9 cellular contexts compared by ENCODE assay signal in the genomic region with DNA sequence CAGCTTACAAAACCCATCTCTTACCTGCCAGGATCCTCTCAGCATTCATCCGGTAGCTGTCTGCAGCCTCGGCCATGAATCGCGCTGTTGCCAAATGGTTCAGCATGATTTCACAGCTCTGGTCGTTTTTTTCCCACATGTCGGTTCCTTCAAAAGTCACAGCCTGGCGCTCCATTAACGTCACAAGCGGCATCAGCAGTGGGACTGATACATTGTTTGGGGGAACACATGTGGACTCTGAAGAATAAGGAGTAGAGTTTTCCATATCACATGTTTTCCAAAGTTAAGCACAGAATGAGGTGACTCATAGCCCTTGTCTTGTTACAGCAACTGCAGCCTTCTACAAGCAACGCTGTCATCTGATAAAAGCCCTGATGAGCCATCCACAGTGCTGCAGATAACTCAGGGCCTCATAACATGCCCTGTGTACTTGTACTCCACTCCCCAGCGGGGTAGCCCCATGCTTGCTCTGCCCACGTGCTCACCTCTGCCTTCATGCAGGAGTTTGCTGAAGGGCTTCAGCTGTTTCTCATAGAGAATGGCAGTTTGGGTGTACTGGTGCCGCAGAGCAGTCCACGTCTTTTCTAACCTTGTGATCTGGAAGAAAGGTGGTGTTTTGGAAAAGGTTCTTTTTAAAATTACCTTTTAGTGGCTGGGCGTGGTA.
DNase-seq lines count a peak whose midpoint lies in the region; ATAC-seq, FAIRE-seq and TF ChIP-seq lines count a peak whose summit lies in the region.
"Had no signal": no experiment of that assay in that cellular context is flagged by ENCODE, and none has a peak within 500 bp of the region (broad histone marks: within the 10 kb centered on the region; RNA-seq: fewer than 3 reads in every experiment).

No MANE protein-coding gene starts in this region.

- DNase-seq in HT1080 (ENCODE audit: low read depth) (peak; percentile 72), K562 (ENCODE audit: extremely low read depth in 1 of 4, low spot score in 3 of 4) (peak; percentile 80 to 95 (median 85)), hepatocyte (ENCODE audit: low spot score) (peak; percentile 90), DMS53 (lab: John Stamatoyannopoulos, UW) (no peak), NCI-H1694 (lab: John Stamatoyannopoulos, UW) (no peak)
- DNase-seq in CD4-positive, alpha-beta memory T cell: no peak

- H3K27me3 ChIP-seq in K562 (ENCODE audit: control insufficient read depth in 2 of 2, insufficient read depth in 2 of 2, low read length in 2 of 2): no peaks in the 10 kb centered on the region
- no peaks in the 10 kb centered on the region for H3K27me3 ChIP-seq in hepatocyte
- no peaks in the 10 kb centered on the region for H3K27me3 ChIP-seq in subcutaneous abdominal adipose tissue (ENCODE audit: control insufficient read depth in 5 of 5, insufficient read depth in 4 of 5, low read length in 5 of 5)
- H3K27me3 ChIP-seq in CD4-positive, alpha-beta memory T cell (ENCODE audit: insufficient read depth, low read length): no peaks in the 10 kb centered on the region

- 5% methylated on average over 15 of the region's 15 CpGs for WGBS in K562 (ENCODE audit: insufficient coverage, low coverage, missing lambda C conversion rate)
- 70% methylated on average over 15 of the region's 15 CpGs for WGBS in hepatocyte (ENCODE audit: low lambda C conversion rate, missing lambda C conversion rate)

- TF ChIP-seq CTCF in K562 (IDR thresholded peaks at IDR 0.05 in 2 of 3, conservative IDR thresholded peaks at IDR 0.05 in 1 of 3; ENCODE audit: insufficient read depth in 2 of 3, low read depth in 1 of 3, low read length in 3 of 3) (no peak), hepatocyte (IDR thresholded peaks at IDR 0.05; ENCODE audit: poor library complexity) (no peak)

- H3K9ac ChIP-seq in K562 (ENCODE audit: insufficient read depth in 1 of 2, low read depth in 2 of 2, low read length in 2 of 2) (peak overlapping the region; percentile 76 to 82; a peak in 3 of 4 replicates), subcutaneous abdominal adipose tissue (ENCODE audit: low read length in 5 of 5) (no peak overlapping the region)

- peak overlapping the region; percentile 84 for H3K4me2 ChIP-seq in K562 (ENCODE audit: insufficient read depth, low read length)
- no peak overlapping the region for H3K4me2 ChIP-seq in hepatocyte

- TF ChIP-seq RAD21 in K562 (CRISPR knock-in tag; conservative IDR thresholded peaks at IDR 0.05 in 1 of 2, IDR thresholded peaks at IDR 0.05 in 1 of 2): peak; percentile 35 to 40; a peak in 2 of 4 replicates

- no peak overlapping the region for H3K27ac Mint-ChIP-seq in CD4-positive, alpha-beta memory T cell

- no peaks in the 10 kb centered on the region for H3K9me1 ChIP-seq in K562 (ENCODE audit: control insufficient read depth, insufficient read depth, low read length)

- peak; percentile 63 for TF ChIP-seq POLR2A in K562 (conservative IDR thresholded peaks at IDR 0.05)

- H3K36me3 Mint-ChIP-seq in CD4-positive, alpha-beta memory T cell: no peaks in the 10 kb centered on the region

- H3K4me3 ChIP-seq in K562 (peak overlapping the region; percentile 25), hepatocyte (no peak overlapping the region), subcutaneous abdominal adipose tissue (ENCODE audit: low read depth in 1 of 5, low read length in 5 of 5) (no peak overlapping the region)
- no peak overlapping the region for H3K4me3 ChIP-seq in CD4-positive, alpha-beta memory T cell (ENCODE audit: low read length in 2 of 2)

- H3K4me1 ChIP-seq in K562 (replicated peaks in 1 of 2; ENCODE audit: control insufficient read depth in 2 of 2, insufficient read depth in 2 of 2, low read length in 2 of 2): peaks cover 11 to 17% of the 10 kb centered on the region in 2 experiments
- peaks cover 21% of the 10 kb centered on the region for H3K4me1 ChIP-seq in hepatocyte (ENCODE audit: insufficient read depth)
- peaks cover 3 to 22% (median 15%) of the 10 kb centered on the region in 5 donors for H3K4me1 ChIP-seq in subcutaneous abdominal adipose tissue (ENCODE audit: control insufficient read depth in 5 of 5, insufficient read depth in 5 of 5, low read length in 5 of 5)
- no peaks in the 10 kb centered on the region for H3K4me1 ChIP-seq in CD4-positive, alpha-beta memory T cell (ENCODE audit: insufficient read depth, low read length)

- H3K27ac ChIP-seq in K562 (ENCODE audit: extremely low read depth, low read depth, low read length) (peak overlapping the region; percentile 81), hepatocyte (peak overlapping the region; percentile 86), subcutaneous abdominal adipose tissue (ENCODE audit: low read depth, low read length) (peak overlapping the region; percentile 32)
- H3K27ac ChIP-seq in CD4-positive, alpha-beta memory T cell (ENCODE audit: low read depth, low read length): no peak overlapping the region

- intact Hi-C loops in K562 (cut with micrococcal nuclease): loop anchor here (10.0 kb wide), 1 partner anchor 63 kb away; no protein-coding TSS in a partner anchor
- intact Hi-C loops in CD4-positive, alpha-beta memory T cell (cut with micrococcal nuclease): no loop called here

- H4K20me1 ChIP-seq in K562 (replicated peaks; ENCODE audit: control insufficient read depth, insufficient read depth, low read length) (no peaks in the 10 kb centered on the region), hepatocyte (ENCODE audit: insufficient read depth, poor library complexity, severe bottlenecking) (no peaks in the 10 kb centered on the region)

- no peaks in the 10 kb centered on the region for H3K27me3 Mint-ChIP-seq in CD4-positive, alpha-beta memory T cell

- peak overlapping the region; percentile 99 for H2AFZ ChIP-seq in K562 (ENCODE audit: low read depth, low read length)
- no peak overlapping the region for H2AFZ ChIP-seq in hepatocyte

- ATAC-seq in K562 (peak; percentile 97), HG02571 (IDR thresholded peaks at IDR 0.05; ENCODE audit: unreplicated experiment) (no peak)

- H3K4me1 Mint-ChIP-seq in CD4-positive, alpha-beta memory T cell: no peaks in the 10 kb centered on the region

- H3K9me3 ChIP-seq in K562 (replicated peaks; ENCODE audit: control insufficient read depth, insufficient read depth, low read depth, low read length): no peaks in the 10 kb centered on the region
- H3K9me3 ChIP-seq in hepatocyte (ENCODE audit: low read depth): no peaks in the 10 kb centered on the region
- H3K9me3 ChIP-seq in subcutaneous abdominal adipose tissue (ENCODE audit: control insufficient read depth in 5 of 5, low read length in 5 of 5): no peaks in the 10 kb centered on the region
- no peaks in the 10 kb centered on the region for H3K9me3 ChIP-seq in CD4-positive, alpha-beta memory T cell (ENCODE audit: control insufficient read depth in 1 of 2, low read length in 2 of 2)

- H3K4me3 Mint-ChIP-seq in CD4-positive, alpha-beta memory T cell: no peak overlapping the region

- no peaks in the 10 kb centered on the region for H3K9me2 ChIP-seq in hepatocyte (replicated peaks; ENCODE audit: insufficient read depth)

- peak; percentile 94 for TF ChIP-seq EP300 in K562 (IDR thresholded peaks at IDR 0.05; ENCODE audit: low read length)

- peak; percentile 98 for FAIRE-seq in K562 (lab: Jason Lieb, UNC)
- FAIRE-seq: GM18507 had no signal

- POLR2A ChIA-PET in K562 (lab: Yijun Ruan, JAX): interaction anchor here (0.8 to 2.5 kb wide), 6 partner anchors 10 to 276 kb away, joined by 3 to 14 read pairs (median 3); no protein-coding TSS in a partner anchor
- POLR2A ChIA-PET in CD4-positive, alpha-beta memory T cell (lab: Charles Lee; ENCODE audit: partially characterized antibody): no interaction called here

- no peaks in the 10 kb centered on the region; the same call in 2 of the 3 replicates for H3K36me3 ChIP-seq in K562 (ENCODE audit: control insufficient read depth, insufficient read depth, low read length)
- H3K36me3 ChIP-seq in hepatocyte (replicated peaks; ENCODE audit: insufficient read depth, low read depth): no peaks in the 10 kb centered on the region
- peaks cover 22 to 83% (median 63%) of the 10 kb centered on the region in 5 donors for H3K36me3 ChIP-seq in subcutaneous abdominal adipose tissue (ENCODE audit: control insufficient read depth in 5 of 5, insufficient read depth in 5 of 5, low read length in 5 of 5)
- H3K36me3 ChIP-seq in CD4-positive, alpha-beta memory T cell (ENCODE audit: insufficient read depth, low read length): no peaks in the 10 kb centered on the region

- H3K9me3 Mint-ChIP-seq in CD4-positive, alpha-beta memory T cell: no peaks in the 10 kb centered on the region

- BruUV-seq in K562 (replicated peaks; lab: Mats Ljungman, UMichigan): no TSS peak

- H3K79me2 ChIP-seq in K562 (ENCODE audit: control insufficient read depth, insufficient read depth, low read length) (peaks cover 6% of the 10 kb centered on the region; the same call in 2 of the 3 replicates), hepatocyte (no peaks in the 10 kb centered on the region)

- in situ Hi-C loops in K562 (cut with MboI): no loop called here

- CTCF ChIA-PET in K562 (lab: Yijun Ruan, JAX; ENCODE audit: low intra/inter-chr PET ratio): interaction anchor here (0.6 to 0.7 kb wide), 2 partner anchors 101 to 1040 kb away, joined by 3 read pairs; no protein-coding TSS in a partner anchor
- CTCF ChIA-PET in CD4-positive, alpha-beta memory T cell (lab: Charles Lee; ENCODE audit: partially characterized antibody): no interaction called here

TF ChIP-seq in K562, 482 proteins besides CTCF, POLR2A, EP300 and RAD21 (continues in another document):
- TF ChIP-seq MED1 (CRISPR knock-in tag; IDR thresholded peaks at IDR 0.05; ENCODE audit: borderline replicate concordance): no peak
- peak; percentile 35; the same call in 1 of the 2 replicates for TF ChIP-seq ZNF668 (CRISPR knock-in tag; IDR thresholded peaks at IDR 0.05)
- peak in 1 of 2 experiments; percentile 49; a peak in 3 of 4 replicates for TF ChIP-seq NRF1 (conservative IDR thresholded peaks at IDR 0.05 in 1 of 2, IDR thresholded peaks at IDR 0.05 in 1 of 2)
- TF ChIP-seq ZNF76 (CRISPR knock-in tag; IDR thresholded peaks at IDR 0.05; ENCODE audit: borderline replicate concordance): 0 out of 2 replicates have a peak, but pooled peaks have one; percentile 72
- TF ChIP-seq ARID3A (IDR thresholded peaks at IDR 0.05; ENCODE audit: borderline replicate concordance, low read depth, low read length): peak; percentile 60; the same call in 1 of the 2 replicates
- peak; percentile 58; the same call in 1 of the 2 replicates for TF ChIP-seq ZNF766 (CRISPR knock-in tag; conservative IDR thresholded peaks at IDR 0.05)

Comparison
In these comparisons a context has a peak if more than half of its experiments do, and no peak if none do; other contexts are left out.
1. DNase-seq: peak in HT1080 (single experiment), K562 (4 of 4) and hepatocyte (single experiment); none in DMS53 (single experiment), CD4-positive, alpha-beta memory T cell (0 of 5) and NCI-H1694 (single experiment).
2. H3K9ac ChIP-seq: peak in K562 (2 of 2); none in subcutaneous abdominal adipose tissue (0 of 5).